ENCODE assay signal across 14 cellular contexts in genomic region chr2:58634653-58635347, GRCh38.
DNase-seq lines count a peak whose midpoint lies in the region; ATAC-seq and TF ChIP-seq lines count a peak whose summit lies in the region.
"Had no signal": no experiment of that assay in that cellular context is flagged by ENCODE, and none has a peak within 500 bp of the region (broad histone marks: within the 10 kb centered on the region; RNA-seq: fewer than 3 reads in every experiment).

No MANE protein-coding gene starts in this region.

- H4K8ac ChIP-seq in mesendoderm (ENCODE audit: low read depth, low read length): no peak overlapping the region

- H3K18ac ChIP-seq in mesendoderm (ENCODE audit: low read length): no peak overlapping the region

- H3K27ac ChIP-seq in mesendoderm (ENCODE audit: low read depth, low read length): peak overlapping the region; percentile 63
- H3K27ac ChIP-seq: esophagus muscularis mucosa had no signal

- H3K36me3 ChIP-seq in mesendoderm (ENCODE audit: control insufficient read depth, insufficient read depth, low read length): no peaks in the 10 kb centered on the region
- H3K36me3 ChIP-seq: esophagus muscularis mucosa had no signal

- POLR2A ChIA-PET in naive thymus-derived CD8-positive, alpha-beta T cell (lab: Charles Lee): no interaction called here

- no peak for TF ChIP-seq CTCF in GM20000 (IDR thresholded peaks at IDR 0.05; ENCODE audit: extremely low read depth, missing control alignments)

- H3K36me3 Mint-ChIP-seq in naive thymus-derived CD8-positive, alpha-beta T cell: no peaks in the 10 kb centered on the region
- H3K36me3 Mint-ChIP-seq: CD4-positive, CD25-positive, alpha-beta regulatory T cell had no signal

- H2BK120ac ChIP-seq in mesendoderm (ENCODE audit: low read depth, low read length): peak overlapping the region; percentile 38

- peak; percentile 60 for DNase-seq in ELF-1 (ENCODE audit: low read depth, low spot score)
- DNase-seq in NCI-H1105 (lab: John Stamatoyannopoulos, UW): peak; percentile 27
- peak; percentile 34 for DNase-seq in astrocyte of the hippocampus (ENCODE audit: low read depth, low spot score)
- peak; percentile 86 for DNase-seq in mesendoderm
- no peak for DNase-seq in naive thymus-derived CD8-positive, alpha-beta T cell
- DNase-seq in SIG-M5 treated with dmso at 0.1 percent for 504 hours (lab: John Stamatoyannopoulos, UW; ENCODE audit: unreplicated experiment): no peak
- no peak for DNase-seq in GM20000 (ENCODE audit: low spot score)
- DNase-seq: activated CD4-positive, alpha-beta T cell treated with anti-CD3 and anti-CD28 coated beads, Interleukin-2, amount 10 ng/mL, durations not matched to agents 24 days and 14 days; CD4-positive, CD25-positive, alpha-beta regulatory T cell; IMR-90; NCI-H345; stimulated activated naive CD8-positive, alpha-beta T cell treated with anti-CD3 and anti-CD28 coated beads, Interleukin-15, amount 100 ng/mL, for 72 hours had no signal

- no peak overlapping the region for H2BK15ac ChIP-seq in mesendoderm (replicated peaks; ENCODE audit: low read depth)

- H3K79me1 ChIP-seq in mesendoderm (ENCODE audit: low read length): no peaks in the 10 kb centered on the region

- no peak overlapping the region for H3K23ac ChIP-seq in mesendoderm (ENCODE audit: low read length)

- no peaks in the 10 kb centered on the region for H3K4me1 Mint-ChIP-seq in naive thymus-derived CD8-positive, alpha-beta T cell
- H3K4me1 Mint-ChIP-seq: activated CD4-positive, alpha-beta T cell treated with anti-CD3 and anti-CD28 coated beads, Interleukin-2, amount 10 ng/mL, durations not matched to agents 24 days and 14 days; CD4-positive, CD25-positive, alpha-beta regulatory T cell; stimulated activated naive CD8-positive, alpha-beta T cell treated with anti-CD3 and anti-CD28 coated beads, Interleukin-15, amount 100 ng/mL, for 72 hours had no signal

- ATAC-seq in naive thymus-derived CD8-positive, alpha-beta T cell: no peak
- no peak for ATAC-seq in HG02642 (IDR thresholded peaks at IDR 0.05; ENCODE audit: poor library complexity, unreplicated experiment)
- ATAC-seq: stimulated activated naive CD8-positive, alpha-beta T cell treated with anti-CD3 and anti-CD28 coated beads, Interleukin-15, amount 100 ng/mL, for 72 hours had no signal

- peaks cover 2% of the 10 kb centered on the region for H3K4me1 ChIP-seq in mesendoderm (ENCODE audit: control insufficient read depth, low read depth, low read length)
- H3K4me1 ChIP-seq: esophagus muscularis mucosa had no signal

- H3K4me3 ChIP-seq in mesendoderm (ENCODE audit: low read length): no peak overlapping the region
- H3K4me3 ChIP-seq: esophagus muscularis mucosa had no signal

- no peaks in the 10 kb centered on the region for H3K27me3 ChIP-seq in mesendoderm (ENCODE audit: insufficient read depth, low read length, poor library complexity)
- H3K27me3 ChIP-seq: esophagus muscularis mucosa had no signal

- no peak overlapping the region for H3K4me2 ChIP-seq in mesendoderm (ENCODE audit: low read length)

- H3K4ac ChIP-seq in mesendoderm (ENCODE audit: low read depth, low read length): no peak overlapping the region

- no peak overlapping the region for H4K5ac ChIP-seq in mesendoderm (ENCODE audit: low read length)

- H2BK5ac ChIP-seq in mesendoderm (ENCODE audit: low read length): no peak overlapping the region

- no peak overlapping the region for H3K4me3 Mint-ChIP-seq in naive thymus-derived CD8-positive, alpha-beta T cell
- H3K4me3 Mint-ChIP-seq: activated CD4-positive, alpha-beta T cell treated with anti-CD3 and anti-CD28 coated beads, Interleukin-2, amount 10 ng/mL, durations not matched to agents 24 days and 14 days; CD4-positive, CD25-positive, alpha-beta regulatory T cell; stimulated activated naive CD8-positive, alpha-beta T cell treated with anti-CD3 and anti-CD28 coated beads, Interleukin-15, amount 100 ng/mL, for 72 hours had no signal

- no peak overlapping the region for H2AK5ac ChIP-seq in mesendoderm (ENCODE audit: low read length)

- no peaks in the 10 kb centered on the region for H3K27me3 Mint-ChIP-seq in naive thymus-derived CD8-positive, alpha-beta T cell
- H3K27me3 Mint-ChIP-seq: activated CD4-positive, alpha-beta T cell treated with anti-CD3 and anti-CD28 coated beads, Interleukin-2, amount 10 ng/mL, durations not matched to agents 24 days and 14 days; CD4-positive, CD25-positive, alpha-beta regulatory T cell; stimulated activated naive CD8-positive, alpha-beta T cell treated with anti-CD3 and anti-CD28 coated beads, Interleukin-15, amount 100 ng/mL, for 72 hours had no signal

- H3K27ac Mint-ChIP-seq in naive thymus-derived CD8-positive, alpha-beta T cell: no peak overlapping the region
- H3K27ac Mint-ChIP-seq: activated CD4-positive, alpha-beta T cell treated with anti-CD3 and anti-CD28 coated beads, Interleukin-2, amount 10 ng/mL, durations not matched to agents 24 days and 14 days; CD4-positive, CD25-positive, alpha-beta regulatory T cell; stimulated activated naive CD8-positive, alpha-beta T cell treated with anti-CD3 and anti-CD28 coated beads, Interleukin-15, amount 100 ng/mL, for 72 hours had no signal

- H3K79me2 ChIP-seq in mesendoderm (ENCODE audit: control insufficient read depth, insufficient read depth, low read length): no peaks in the 10 kb centered on the region

- no CpG with 5 or more reads among the region's 4 CpGs for WGBS in mesendoderm (ENCODE audit: extremely low coverage, insufficient coverage, low lambda C conversion rate)

- peak overlapping the region; percentile 35 for H3K56ac ChIP-seq in mesendoderm (ENCODE audit: low read length)

- no peaks in the 10 kb centered on the region for H3K9me3 Mint-ChIP-seq in naive thymus-derived CD8-positive, alpha-beta T cell
- H3K9me3 Mint-ChIP-seq: activated CD4-positive, alpha-beta T cell treated with anti-CD3 and anti-CD28 coated beads, Interleukin-2, amount 10 ng/mL, durations not matched to agents 24 days and 14 days; CD4-positive, CD25-positive, alpha-beta regulatory T cell; stimulated activated naive CD8-positive, alpha-beta T cell treated with anti-CD3 and anti-CD28 coated beads, Interleukin-15, amount 100 ng/mL, for 72 hours had no signal

- no peak overlapping the region for H3K9ac ChIP-seq in mesendoderm (ENCODE audit: low read length)

Comparison
In these comparisons a context has a peak if more than half of its experiments do, and no peak if none do; other contexts are left out.
1. DNase-seq: peak in ELF-1 (single experiment), NCI-H1105 (single experiment), astrocyte of the hippocampus (single experiment) and mesendoderm (single experiment); none in naive thymus-derived CD8-positive, alpha-beta T cell (0 of 10), SIG-M5 treated with dmso at 0.1 percent for 504 hours (single experiment) and GM20000 (single experiment).